ENCODE assay signal across 12 cellular contexts in the genomic region with DNA sequence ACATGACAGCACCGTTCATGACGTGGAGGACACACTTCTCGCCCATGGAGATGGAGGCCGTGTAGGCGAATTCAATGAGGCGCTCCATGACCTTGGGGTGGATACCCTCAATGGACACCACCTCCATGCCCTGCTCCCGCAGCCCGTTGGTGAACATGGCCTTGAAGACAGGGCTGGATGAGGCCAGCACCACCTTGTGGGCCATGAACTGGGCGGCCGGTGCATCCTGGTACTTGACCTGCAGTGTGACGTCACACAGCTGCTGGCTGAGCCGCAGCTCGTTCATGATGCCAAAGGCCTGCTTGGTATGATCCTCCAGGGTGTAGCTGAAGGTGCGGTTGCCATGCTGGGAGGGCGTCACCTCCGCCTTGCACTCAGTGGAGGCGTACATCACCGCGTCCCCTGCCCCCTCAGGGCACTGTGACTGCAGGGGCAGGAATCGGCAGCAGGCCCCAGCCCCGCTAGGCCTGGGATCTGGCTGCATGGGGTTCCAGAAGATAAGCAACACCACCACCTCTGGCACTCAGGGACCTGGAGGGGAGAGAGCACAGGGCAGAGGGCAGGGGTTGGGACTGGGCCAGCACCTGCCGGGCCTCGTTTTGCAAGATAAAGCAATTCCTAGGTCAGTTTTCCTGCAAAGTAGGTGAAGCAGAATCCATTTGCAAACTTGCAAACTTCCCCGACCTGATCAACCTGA. TPM values are rescaled to one million over a fixed set of nuclear protein-coding genes. Genes with fewer than 3 reads are reported as not detected.
A peak's percentile ranks its signal among the peaks of the same experiment; 100 is the strongest.
DNase-seq lines count a peak whose midpoint lies in the region; ATAC-seq, FAIRE-seq and TF ChIP-seq lines count a peak whose summit lies in the region.
"Had no signal": no experiment of that assay in that cellular context is flagged by ENCODE, and none has a peak within 500 bp of the region (broad histone marks: within the 10 kb centered on the region; RNA-seq: fewer than 3 reads in every experiment).

No MANE protein-coding gene starts in this region.

- H3F3A ChIP-seq in GM23338 (replicated peaks; ENCODE audit: low read depth) = peaks cover 21% of the 10 kb centered on the region

- DNase-seq in GM23338 (ENCODE audit: low spot score) = peak; percentile 70
- DNase-seq in K562 (ENCODE audit: extremely low read depth in 1 of 4, low spot score in 3 of 4) = peak in 1 of 4 experiments; percentile 13
- no peak for DNase-seq in naive thymus-derived CD4-positive, alpha-beta T cell
- no peak for DNase-seq in glutamatergic neuron
- no peak for DNase-seq in Right ventricle myocardium superior
- no peak for DNase-seq in Calu3
- DNase-seq: NCI-H1694 treated with DMSO at 0.1 percent for 48 hours had no signal

- H3K36me3 ChIP-seq in BLaER1 (peaks cover 57% of the 10 kb centered on the region), GM23338 (ENCODE audit: insufficient read depth) (peaks cover 24% of the 10 kb centered on the region; the same call in 1 of the 2 replicates), K562 (ENCODE audit: control insufficient read depth, insufficient read depth, low read length) (peaks cover 59% of the 10 kb centered on the region)
- peaks cover 0 to 32% (median 0%) of the 10 kb centered on the region in 3 experiments for H3K36me3 ChIP-seq in naive thymus-derived CD4-positive, alpha-beta T cell (ENCODE audit: control insufficient read depth in 2 of 3, insufficient read depth in 3 of 3, low read length in 3 of 3)

- BruUV-seq in K562 (replicated peaks; lab: Mats Ljungman, UMichigan) = no TSS peak
- BruUV-seq in Calu3 (replicated peaks; lab: Mats Ljungman, UMichigan) = no TSS peak

- no peak for TF ChIP-seq POLR2A in K562 (conservative IDR thresholded peaks at IDR 0.05)

- FAIRE-seq in K562 (lab: Jason Lieb, UNC) = no peak

- H4K20me1 ChIP-seq in BLaER1 (peaks cover 60% of the 10 kb centered on the region), GM23338 (replicated peaks; ENCODE audit: insufficient read depth) (no peaks in the 10 kb centered on the region; the same call in 1 of the 2 replicates), K562 (replicated peaks; ENCODE audit: control insufficient read depth, insufficient read depth, low read length) (peaks cover 3% of the 10 kb centered on the region; the same call in 1 of the 2 replicates)

- peak overlapping the region; percentile 67 for H3K4me3 Mint-ChIP-seq in GM23338
- peak overlapping the region in 6 of 10 donors; percentile 66 to 93 (median 74) for H3K4me3 Mint-ChIP-seq in naive thymus-derived CD4-positive, alpha-beta T cell
- no peak overlapping the region for H3K4me3 Mint-ChIP-seq in glutamatergic neuron (ENCODE audit: unreplicated experiment)
- no peak overlapping the region for H3K4me3 Mint-ChIP-seq in Calu3 (ENCODE audit: low read depth, unreplicated experiment)

- H3K27me3 Mint-ChIP-seq in GM23338 (ENCODE audit: insufficient read depth, low read depth, poor library complexity) = peaks cover 20% of the 10 kb centered on the region
- H3K27me3 Mint-ChIP-seq in naive thymus-derived CD4-positive, alpha-beta T cell = peaks cover 0 to 3% (median 0%) of the 10 kb centered on the region in 5 donors
- H3K27me3 Mint-ChIP-seq in glutamatergic neuron (ENCODE audit: unreplicated experiment) = peaks cover 3% of the 10 kb centered on the region
- no peaks in the 10 kb centered on the region for H3K27me3 Mint-ChIP-seq in Calu3 (ENCODE audit: unreplicated experiment)

- no peaks in the 10 kb centered on the region for H3K9me2 ChIP-seq in GM23338 (ENCODE audit: insufficient read depth)

- H3K4me2 ChIP-seq in BLaER1 (peak overlapping the region; percentile 6; the same call in 1 of the 2 replicates), GM23338 (peak overlapping the region; percentile 75), K562 (ENCODE audit: insufficient read depth, low read length) (0 out of 2 replicates have a peak overlapping the region, but pooled peaks have one; percentile 2)

- whole genome bisulfite sequencing in K562 (ENCODE audit: insufficient coverage, low coverage, missing lambda C conversion rate) = 94% methylated on average over 23 of the region's 24 CpGs

- H3K4me1 ChIP-seq in BLaER1 = peaks cover 47% of the 10 kb centered on the region
- peaks cover 28% of the 10 kb centered on the region for H3K4me1 ChIP-seq in GM23338 (ENCODE audit: insufficient read depth)
- peaks cover 3 to 44% of the 10 kb centered on the region in 2 experiments; a peak in 4 of 5 replicates for H3K4me1 ChIP-seq in K562 (replicated peaks in 1 of 2; ENCODE audit: control insufficient read depth in 2 of 2, insufficient read depth in 2 of 2, low read length in 2 of 2)
- peaks cover 5 to 8% of the 10 kb centered on the region in 2 donors for H3K4me1 ChIP-seq in naive thymus-derived CD4-positive, alpha-beta T cell (ENCODE audit: control insufficient read depth in 2 of 2, insufficient read depth in 2 of 2, low read length in 2 of 2)

- CTCF ChIA-PET in K562 (lab: Yijun Ruan, JAX; ENCODE audit: low intra/inter-chr PET ratio) (no interaction called here), Calu3 (lab: Charles Lee) (no interaction called here)
- CTCF ChIA-PET in naive thymus-derived CD4-positive, alpha-beta T cell (lab: Charles Lee) = interaction anchor here (0.6 to 0.9 kb wide), 2 partner anchors 8 to 14 kb away, joined by 3 read pairs; no protein-coding TSS in a partner anchor

- H3K27me3 ChIP-seq in BLaER1 (no peaks in the 10 kb centered on the region), GM23338 (ENCODE audit: insufficient read depth) (peaks cover 9% of the 10 kb centered on the region; the same call in 1 of the 2 replicates), K562 (ENCODE audit: control insufficient read depth in 2 of 2, insufficient read depth in 2 of 2, low read length in 2 of 2) (no peaks in the 10 kb centered on the region)
- no peaks in the 10 kb centered on the region for H3K27me3 ChIP-seq in naive thymus-derived CD4-positive, alpha-beta T cell (ENCODE audit: control insufficient read depth in 2 of 2, insufficient read depth in 2 of 2, low read length in 2 of 2)

- H3K9me3 Mint-ChIP-seq in GM23338 = peaks cover 4% of the 10 kb centered on the region; the same call in 1 of the 3 replicates
- H3K9me3 Mint-ChIP-seq in naive thymus-derived CD4-positive, alpha-beta T cell = peaks cover 0 to 1% (median 0%) of the 10 kb centered on the region in 11 donors
- H3K9me3 Mint-ChIP-seq in glutamatergic neuron (ENCODE audit: unreplicated experiment) = peaks cover 5% of the 10 kb centered on the region
- H3K9me3 Mint-ChIP-seq in Calu3 (ENCODE audit: low read depth, unreplicated experiment) = no peaks in the 10 kb centered on the region

- H3K9ac ChIP-seq in BLaER1 = no peak overlapping the region
- peak overlapping the region in 1 of 2 experiments; percentile 72; a peak in 2 of 4 replicates for H3K9ac ChIP-seq in K562 (ENCODE audit: insufficient read depth in 1 of 2, low read depth in 2 of 2, low read length in 2 of 2)

- H3K4me3 ChIP-seq in BLaER1 (no peak overlapping the region), GM23338 (no peak overlapping the region), K562 (no peak overlapping the region)
- no peak overlapping the region for H3K4me3 ChIP-seq in naive thymus-derived CD4-positive, alpha-beta T cell (ENCODE audit: low read length)
- H3K4me3 ChIP-seq: coronary artery, SK-N-MC had no signal

- H3K27ac ChIP-seq in BLaER1 = no peak overlapping the region
- H3K27ac ChIP-seq in GM23338 (ENCODE audit: low read depth) = no peak overlapping the region
- no peak overlapping the region for H3K27ac ChIP-seq in K562 (ENCODE audit: extremely low read depth, low read depth, low read length)
- no peak overlapping the region for H3K27ac ChIP-seq in naive thymus-derived CD4-positive, alpha-beta T cell (ENCODE audit: low read depth, low read length)
- H3K27ac ChIP-seq: coronary artery, SK-N-MC had no signal

- H3K9me1 ChIP-seq in K562 (ENCODE audit: control insufficient read depth, insufficient read depth, low read length) = no peaks in the 10 kb centered on the region

- H3K36me3 Mint-ChIP-seq in GM23338 (ENCODE audit: low read depth) = peaks cover 57% of the 10 kb centered on the region
- H3K36me3 Mint-ChIP-seq in naive thymus-derived CD4-positive, alpha-beta T cell = peaks cover 0 to 24% (median 0%) of the 10 kb centered on the region in 5 donors
- peaks cover 4% of the 10 kb centered on the region for H3K36me3 Mint-ChIP-seq in glutamatergic neuron (ENCODE audit: unreplicated experiment)
- peaks cover 27% of the 10 kb centered on the region for H3K36me3 Mint-ChIP-seq in Calu3 (ENCODE audit: insufficient read depth, unreplicated experiment)

- H3K79me2 ChIP-seq in GM23338 (replicated peaks; ENCODE audit: insufficient read depth) (peaks cover 74% of the 10 kb centered on the region), K562 (ENCODE audit: control insufficient read depth, insufficient read depth, low read length) (peaks cover 85% of the 10 kb centered on the region)

- TF ChIP-seq CTCF in GM23338 (conservative IDR thresholded peaks at IDR 0.05; ENCODE audit: low read depth in 2 of 2) (no peak), K562 (IDR thresholded peaks at IDR 0.05 in 2 of 3, conservative IDR thresholded peaks at IDR 0.05 in 1 of 3; ENCODE audit: insufficient read depth in 2 of 3, low read depth in 1 of 3, low read length in 3 of 3) (no peak), glutamatergic neuron (IDR thresholded peaks at IDR 0.05; ENCODE audit: partially characterized antibody, unreplicated experiment) (no peak), Calu3 (IDR thresholded peaks at IDR 0.05; ENCODE audit: unreplicated experiment) (no peak)

- peaks cover 25% of the 10 kb centered on the region for H3K4me1 Mint-ChIP-seq in GM23338
- peaks cover 22 to 36% (median 31%) of the 10 kb centered on the region in 7 donors for H3K4me1 Mint-ChIP-seq in naive thymus-derived CD4-positive, alpha-beta T cell
- H3K4me1 Mint-ChIP-seq in glutamatergic neuron (ENCODE audit: low read depth, unreplicated experiment) = peaks cover 3% of the 10 kb centered on the region
- H3K4me1 Mint-ChIP-seq in Calu3 (ENCODE audit: low read depth, unreplicated experiment) = peaks cover 13% of the 10 kb centered on the region

- H2AFZ ChIP-seq in GM23338 (no peak overlapping the region), K562 (ENCODE audit: low read depth, low read length) (no peak overlapping the region)

- in situ Hi-C loops in K562 (cut with MboI) = no loop called here

- TF ChIP-seq EP300 in K562 (IDR thresholded peaks at IDR 0.05; ENCODE audit: low read length) = no peak

- H3K9me3 ChIP-seq in BLaER1 (no peaks in the 10 kb centered on the region), K562 (replicated peaks; ENCODE audit: control insufficient read depth, insufficient read depth, low read depth, low read length) (no peaks in the 10 kb centered on the region)
- H3K9me3 ChIP-seq in naive thymus-derived CD4-positive, alpha-beta T cell (ENCODE audit: control insufficient read depth in 2 of 3, low read length in 3 of 3) = no peaks in the 10 kb centered on the region

- ATAC-seq in GM23338 (peak; percentile 53), K562 (no peak), HG02981 (IDR thresholded peaks at IDR 0.05; ENCODE audit: unreplicated experiment) (no peak), Right ventricle myocardium superior (ENCODE audit: poor library complexity) (no peak)
- ATAC-seq in naive thymus-derived CD4-positive, alpha-beta T cell = no peak
- ATAC-seq: sciatic nerve had no signal

- intact Hi-C loops in K562 (cut with micrococcal nuclease) = no loop called here
- intact Hi-C loops in naive thymus-derived CD4-positive, alpha-beta T cell (cut with micrococcal nuclease) = loop anchor here in 1 of 2 donors (5.0 kb wide), 1 partner anchor 198 kb away; no protein-coding TSS in a partner anchor
- intact Hi-C loops in Right ventricle myocardium superior (cut with DNase I) = no loop called here
- intact Hi-C loops in Calu3 (cut with micrococcal nuclease; ENCODE audit: unreplicated experiment) = no loop called here

- no peak for TF ChIP-seq RAD21 in K562 (CRISPR knock-in tag; conservative IDR thresholded peaks at IDR 0.05 in 1 of 2, IDR thresholded peaks at IDR 0.05 in 1 of 2)

- H3K27ac Mint-ChIP-seq in GM23338 (peak overlapping the region; percentile 95), glutamatergic neuron (ENCODE audit: unreplicated experiment) (no peak overlapping the region), Calu3 (ENCODE audit: unreplicated experiment) (no peak overlapping the region)
- H3K27ac Mint-ChIP-seq in naive thymus-derived CD4-positive, alpha-beta T cell = peak overlapping the region in 5 of 9 donors; percentile 12 to 76 (median 52)

- POLR2A ChIA-PET in K562 (lab: Yijun Ruan, JAX) = interaction anchor here (1.0 to 2.2 kb wide), 4 partner anchors 8 to 24 kb away, joined by 3 to 8 read pairs (median 5); no protein-coding TSS in a partner anchor
- POLR2A ChIA-PET in naive thymus-derived CD4-positive, alpha-beta T cell (lab: Charles Lee) = interaction anchor here (1.1 kb wide), 1 partner anchor 153 kb away, joined by 4 read pairs; no protein-coding TSS in a partner anchor

RNA-seq across cellular contexts. Expression of a gene that starts 3.5 kb away (rescaled TPM):
- total RNA-seq in GM23338 (2014; rRNA removed; shearing (Covaris generic)) = 71.5 and 77.5 TPM in 2 replicates
- polyA plus RNA-seq in GM23338 (2016; fragmentation: Nextera tagmentation; extraction: Ambion mirVana) (46.5 and 57.8 TPM in 2 replicates), K562 (2011; rRNA removed) (62.6 and 72.0 TPM in 2 replicates), K562 (2014; fragmentation: Illumina TruSeq; extraction: Trizol) (56.1 and 61.8 TPM in 2 replicates), K562 (2014; fragmentation: Nextera tagmentation; extraction: Ambion mirVana) (1 to 10 TPM; 2.1 to 8.3 TPM), K562 (2014; rRNA removed) (64.3 and 67.5 TPM in 2 replicates)
- 50.9 and 183 TPM in 2 replicates for total RNA-seq in K562 (2011; cell fraction: chromatin; rRNA removed; ENCODE audit: low replicate concordance)
- total RNA-seq in K562 (2011; cell fraction: nucleolus; rRNA removed) = 102 and 110 TPM in 2 replicates
- total RNA-seq in K562 (2011; cell fraction: nucleoplasm; rRNA removed) = 55.9 and 62.1 TPM in 2 replicates
- total RNA-seq in K562 (2014; rRNA removed) (78.3 and 99.2 TPM in 2 replicates), K562 (2014; rRNA removed; fragmentation: Illumina TruSeq; extraction: Trizol) (52.7 and 64.4 TPM in 2 replicates), K562 (2015; rRNA removed; fragmentation: Illumina TruSeq; extraction: Trizol) (81.5 and 82.9 TPM in 2 replicates), K562 (2021) (95.6 and 96.4 TPM in 2 replicates), glutamatergic neuron (ENCODE audit: unreplicated experiment) (44.1 TPM), Right ventricle myocardium superior (78.3 TPM), Calu3 (2022) (45.2 and 46.8 TPM in 2 replicates)
- 55.6 and 109 TPM in 2 replicates for polyA plus RNA-seq in K562 (2011; cell fraction: cytosol; rRNA removed)
- 51.7 and 82.4 TPM in 2 replicates for polyA plus RNA-seq in K562 (2011; cell fraction: nucleus; rRNA removed)
- 62.6 and 63.7 TPM in 2 replicates for polyA plus RNA-seq in K562 (2012)
- 54.1 and 87.9 TPM in 2 replicates for polyA minus RNA-seq in K562 (2011; rRNA and poly(A)+ RNA removed)
- polyA minus RNA-seq in K562 (2011; cell fraction: cytosol; rRNA and poly(A)+ RNA removed) = 50.6 and 75.7 TPM in 2 replicates
- polyA minus RNA-seq in K562 (2011; cell fraction: nucleus; rRNA and poly(A)+ RNA removed) = 28.0 and 39.2 TPM in 2 replicates
- total RNA-seq in naive thymus-derived CD4-positive, alpha-beta T cell = 10 to 100 TPM; 12.9 to 83.6 (median 31.4) TPM
- 10 to 100 TPM; 21.9 to 37.7 TPM for polyA plus RNA-seq in naive thymus-derived CD4-positive, alpha-beta T cell

RNA-seq across cellular contexts. Expression of a gene that starts 17.5 kb away (rescaled TPM):
- 3.1 and 8.0 TPM in 2 replicates for total RNA-seq in GM23338 (2014; rRNA removed; shearing (Covaris generic))
- polyA plus RNA-seq in GM23338 (2016; fragmentation: Nextera tagmentation; extraction: Ambion mirVana) = 4.6 and 4.8 TPM in 2 replicates
- 0.48 and 1.0 TPM in 2 replicates for total RNA-seq in K562 (2011; cell fraction: chromatin; rRNA removed; ENCODE audit: low replicate concordance)
- total RNA-seq in K562 (2011; cell fraction: nucleolus; rRNA removed) = 0.92 and 1.0 TPM in 2 replicates
- 0.31 and 0.81 TPM in 2 replicates for total RNA-seq in K562 (2011; cell fraction: nucleoplasm; rRNA removed)
- total RNA-seq in K562 (2014; rRNA removed) = 0.18 and 0.37 TPM in 2 replicates
- 0.26 TPM in 1 of 2 replicates, not detected in the other for total RNA-seq in K562 (2014; rRNA removed; fragmentation: Illumina TruSeq; extraction: Trizol)
- total RNA-seq in K562 (2015; rRNA removed; fragmentation: Illumina TruSeq; extraction: Trizol) = 0.11 TPM in 1 of 2 replicates, not detected in the other
- total RNA-seq in K562 (2021) = 0.16 and 0.35 TPM in 2 replicates
- polyA plus RNA-seq in K562 (2011; rRNA removed) = 0.14 and 0.54 TPM in 2 replicates
- 0.19 and 1.3 TPM in 2 replicates for polyA plus RNA-seq in K562 (2011; cell fraction: cytosol; rRNA removed)
- polyA plus RNA-seq in K562 (2011; cell fraction: nucleus; rRNA removed) = 0.15 and 0.46 TPM in 2 replicates
- polyA plus RNA-seq in K562 (2012) = 0.12 and 0.25 TPM in 2 replicates
- polyA plus RNA-seq in K562 (2014; fragmentation: Illumina TruSeq; extraction: Trizol) = 0.17 TPM in 1 of 2 replicates, not detected in the other
- under 1 TPM in 1 of 2 experiments, not detected in 1; 0.03 TPM for polyA plus RNA-seq in K562 (2014; fragmentation: Nextera tagmentation; extraction: Ambion mirVana)
- polyA plus RNA-seq in K562 (2014; rRNA removed) = 0.12 and 0.49 TPM in 2 replicates
- 0.67 and 0.78 TPM in 2 replicates for polyA minus RNA-seq in K562 (2011; rRNA and poly(A)+ RNA removed)
- not detected in 2 replicates for polyA minus RNA-seq in K562 (2011; cell fraction: cytosol; rRNA and poly(A)+ RNA removed)
- polyA minus RNA-seq in K562 (2011; cell fraction: nucleus; rRNA and poly(A)+ RNA removed) = 0.27 and 0.44 TPM in 2 replicates
- 10 to 100 TPM in 1 of 5 experiments, 1 to 10 TPM in 1, under 1 TPM in 2, not detected in 1; 0.51 to 22.0 (median 3.5) TPM for total RNA-seq in naive thymus-derived CD4-positive, alpha-beta T cell
- polyA plus RNA-seq in naive thymus-derived CD4-positive, alpha-beta T cell = under 1 TPM; 0.53 to 0.55 TPM
- not detected for total RNA-seq in glutamatergic neuron (ENCODE audit: unreplicated experiment)
- 0.13 TPM for total RNA-seq in Right ventricle myocardium superior
- not detected in 2 replicates for total RNA-seq in Calu3 (2022)

RNA-seq across cellular contexts. Expression of a gene that starts 44.0 kb away (rescaled TPM):
- 53.2 and 55.5 TPM in 2 replicates for total RNA-seq in GM23338 (2014; rRNA removed; shearing (Covaris generic))
- polyA plus RNA-seq in GM23338 (2016; fragmentation: Nextera tagmentation; extraction: Ambion mirVana) = 15.1 and 19.1 TPM in 2 replicates
- 20.6 and 77.4 TPM in 2 replicates for total RNA-seq in K562 (2011; cell fraction: chromatin; rRNA removed; ENCODE audit: low replicate concordance)
- total RNA-seq in K562 (2011; cell fraction: nucleolus; rRNA removed) = 91.2 and 95.1 TPM in 2 replicates
- 39.5 and 45.9 TPM in 2 replicates for total RNA-seq in K562 (2011; cell fraction: nucleoplasm; rRNA removed)
- total RNA-seq in K562 (2014; rRNA removed) = 37.2 and 41.3 TPM in 2 replicates
- 9.1 and 12.8 TPM in 2 replicates for total RNA-seq in K562 (2014; rRNA removed; fragmentation: Illumina TruSeq; extraction: Trizol)
- total RNA-seq in K562 (2015; rRNA removed; fragmentation: Illumina TruSeq; extraction: Trizol) = 22.9 and 26.8 TPM in 2 replicates
- total RNA-seq in K562 (2021) = 55.9 and 66.1 TPM in 2 replicates
- polyA plus RNA-seq in K562 (2011; rRNA removed) = 20.4 and 27.9 TPM in 2 replicates
- polyA plus RNA-seq in K562 (2011; cell fraction: cytosol; rRNA removed) = 36.3 and 59.9 TPM in 2 replicates
- 75.3 and 124 TPM in 2 replicates for polyA plus RNA-seq in K562 (2011; cell fraction: nucleus; rRNA removed)
- 45.0 and 67.2 TPM in 2 replicates for polyA plus RNA-seq in K562 (2012)
- polyA plus RNA-seq in K562 (2014; fragmentation: Illumina TruSeq; extraction: Trizol) = 22.9 and 40.2 TPM in 2 replicates
- 1 to 10 TPM in 1 of 2 experiments, under 1 TPM in 1; 0.51 to 1.7 TPM for polyA plus RNA-seq in K562 (2014; fragmentation: Nextera tagmentation; extraction: Ambion mirVana)
- polyA plus RNA-seq in K562 (2014; rRNA removed) = 45.4 and 55.3 TPM in 2 replicates
- 7.4 and 12.6 TPM in 2 replicates for polyA minus RNA-seq in K562 (2011; rRNA and poly(A)+ RNA removed)
- polyA minus RNA-seq in K562 (2011; cell fraction: cytosol; rRNA and poly(A)+ RNA removed) = 18.2 and 37.3 TPM in 2 replicates
- polyA minus RNA-seq in K562 (2011; cell fraction: nucleus; rRNA and poly(A)+ RNA removed) = 20.8 and 24.9 TPM in 2 replicates
- total RNA-seq in naive thymus-derived CD4-positive, alpha-beta T cell = 10 to 100 TPM; 41.7 to 70.3 (median 56.7) TPM
- polyA plus RNA-seq in naive thymus-derived CD4-positive, alpha-beta T cell = 10 to 100 TPM; 12.9 to 21.8 TPM
- 56.1 TPM for total RNA-seq in glutamatergic neuron (ENCODE audit: unreplicated experiment)
- total RNA-seq in Right ventricle myocardium superior = 46.4 TPM
- 18.7 and 24.5 TPM in 2 replicates for total RNA-seq in Calu3 (2022)

Comparison
In these comparisons a context has a peak if more than half of its experiments do, and no peak if none do; other contexts are left out.
1. H3K4me2 ChIP-seq: peak in every context shown above with its lines; median percentile 75 in GM23338; 6 in BLaER1; 2 in K562.
2. H3K27ac Mint-ChIP-seq: peak in GM23338 (single experiment) and naive thymus-derived CD4-positive, alpha-beta T cell (5 of 9); none in glutamatergic neuron (single experiment) and Calu3 (single experiment).
3. H3K4me3 Mint-ChIP-seq: peak in GM23338 (single experiment) and naive thymus-derived CD4-positive, alpha-beta T cell (6 of 10); none in glutamatergic neuron (single experiment) and Calu3 (single experiment).